8 cellular contexts compared by ENCODE assay signal in genomic region chr19:3366761-3367571, GRCh38. TPM values are rescaled to one million over a fixed set of nuclear protein-coding genes. Genes with fewer than 3 reads are reported as not detected.
A peak's percentile ranks its signal among the peaks of the same experiment; 100 is the strongest.
DNase-seq lines count a peak whose midpoint lies in the region; ATAC-seq and TF ChIP-seq lines count a peak whose summit lies in the region.

No MANE protein-coding gene starts in this region.

- 1% methylated on average over 20 to 35 of the region's 61 CpGs for WGBS in lower leg skin, 2 donors
- under 1% methylated on average over 61 of the region's 61 CpGs for WGBS in thymus

- peak overlapping the region; percentile 68 for H3K27ac ChIP-seq in thymus (ENCODE audit: low read depth)

- H3K9ac ChIP-seq in NT2/D1 (ENCODE audit: insufficient read length, low read depth): peak overlapping the region; percentile 76

- peaks cover 42% of the 10 kb centered on the region for H3K4me1 Mint-ChIP-seq in central memory CD8-positive, alpha-beta T cell

- no peaks in the 10 kb centered on the region for H3K9me3 ChIP-seq in NT2/D1 (ENCODE audit: insufficient read depth, low read length)
- H3K9me3 ChIP-seq in thymus (ENCODE audit: control insufficient read depth): no peaks in the 10 kb centered on the region

- TF ChIP-seq POLR2A in lower leg skin (IDR thresholded peaks at IDR 0.05): no peak

- no peaks in the 10 kb centered on the region for H3K36me3 ChIP-seq in NT2/D1 (ENCODE audit: insufficient read depth, insufficient read length, low read length)
- H3K36me3 ChIP-seq in thymus (ENCODE audit: control insufficient read depth, insufficient read depth): no peaks in the 10 kb centered on the region

- no peak for DNase-seq in activated CD4-positive, CD25-positive, alpha-beta regulatory T cell treated with anti-CD3 and anti-CD28 coated beads, Interleukin-2, amount 50 U/mL, for 72 hours
- DNase-seq in NT2/D1 (ENCODE audit: low read depth, low spot score) (no peak), lower leg skin (ENCODE audit: low spot score in 2 of 2) (peak in 1 of 2 donors; percentile 45), cerebellar nuclear complex (lab: John Stamatoyannopoulos, UW) (no peak)
- DNase-seq in central memory CD8-positive, alpha-beta T cell (ENCODE audit: low spot score in 2 of 2): no peak

- no peaks in the 10 kb centered on the region for H3K9me3 Mint-ChIP-seq in central memory CD8-positive, alpha-beta T cell

- peak overlapping the region; percentile 72 for H3K4me3 Mint-ChIP-seq in central memory CD8-positive, alpha-beta T cell

- peaks cover 11% of the 10 kb centered on the region for H3K36me3 Mint-ChIP-seq in central memory CD8-positive, alpha-beta T cell (ENCODE audit: insufficient read depth)

- H3K27me3 ChIP-seq in NT2/D1 (ENCODE audit: insufficient read depth, insufficient read length) (peaks cover 88% of the 10 kb centered on the region), thymus (ENCODE audit: control insufficient read depth, insufficient read depth) (peaks cover 22% of the 10 kb centered on the region)

- TF ChIP-seq CTCF in lower leg skin (IDR thresholded peaks at IDR 0.05): no peak

- no peaks in the 10 kb centered on the region for H3K27me3 Mint-ChIP-seq in central memory CD8-positive, alpha-beta T cell

- H3K4me3 ChIP-seq in NT2/D1 (ENCODE audit: insufficient read length, low read depth) (peak overlapping the region; percentile 55), lower leg skin (ENCODE audit: low read depth, poor library complexity, severe bottlenecking) (peak overlapping the region; percentile 57), thymus (ENCODE audit: low read length) (peak overlapping the region; percentile 52)

- H3K27ac Mint-ChIP-seq in central memory CD8-positive, alpha-beta T cell (ENCODE audit: low read depth): peak overlapping the region; percentile 65

- H3K4me1 ChIP-seq in NT2/D1 (ENCODE audit: insufficient read depth, insufficient read length): peaks cover 22% of the 10 kb centered on the region
- H3K4me1 ChIP-seq in thymus (ENCODE audit: control insufficient read depth, insufficient read depth, low read length): peaks cover 5% of the 10 kb centered on the region

- intact Hi-C loops in lower leg skin (cut with DNase I; ENCODE audit: low total_unique reads): no loop called here

- peak; percentile 18 to 27 for ATAC-seq in activated CD4-positive, CD25-positive, alpha-beta regulatory T cell treated with anti-CD3 and anti-CD28 coated beads, Interleukin-2, amount 50 U/mL, for 24 hours
- no peak for ATAC-seq in central memory CD8-positive, alpha-beta T cell (replicated peaks; ENCODE audit: extremely low read depth, poor library complexity, severe bottlenecking)
- no peak for ATAC-seq in GM18868 (IDR thresholded peaks at IDR 0.05; ENCODE audit: unreplicated experiment)

RNA-seq across cellular contexts. Expression of gene NFIC, which starts 0.6 kb away (rescaled TPM):
- 100 to 1,000 TPM; 102 to 236 (median 158) TPM for total RNA-seq in lower leg skin
- 17.0 TPM for polyA plus RNA-seq in thymus

Comparison
In these comparisons a context has a peak if more than half of its experiments do, and no peak if none do; other contexts are left out.
1. ATAC-seq: peak in activated CD4-positive, CD25-positive, alpha-beta regulatory T cell treated with anti-CD3 and anti-CD28 coated beads, Interleukin-2, amount 50 U/mL, for 24 hours (2 of 2); none in central memory CD8-positive, alpha-beta T cell (single experiment) and GM18868 (single experiment).
2. Peak in every context shown above with its lines, with median percentiles within 50 percentile points of each other: H3K4me3 ChIP-seq.